Comparison of ENCODE assay signal across 14 cellular contexts in genomic region chr2:9256570-9257043, GRCh38. TPM values are rescaled to one million over a fixed set of nuclear protein-coding genes. Genes with fewer than 3 reads are reported as not detected.
DNase-seq lines count a peak whose midpoint lies in the region; ATAC-seq, FAIRE-seq and TF ChIP-seq lines count a peak whose summit lies in the region.
"Had no signal": no experiment of that assay in that cellular context is flagged by ENCODE, and none has a peak within 500 bp of the region (broad histone marks: within the 10 kb centered on the region; RNA-seq: fewer than 3 reads in every experiment).

No MANE protein-coding gene starts in this region.

- TF ChIP-seq RAD21 in K562 (CRISPR knock-in tag; conservative IDR thresholded peaks at IDR 0.05 in 1 of 2, IDR thresholded peaks at IDR 0.05 in 1 of 2) = peak in 1 of 2 experiments; percentile 54; a peak in 2 of 4 replicates

- no peak for TF ChIP-seq EP300 in K562 (IDR thresholded peaks at IDR 0.05; ENCODE audit: low read length)

- H3K79me2 ChIP-seq in K562 (ENCODE audit: control insufficient read depth, insufficient read depth, low read length) = no peaks in the 10 kb centered on the region

- WGBS in heart left ventricle, 4 donors = 34 to 45% (median 36%) methylated on average over 2 of the region's 2 CpGs
- 0% methylated on average over 2 of the region's 2 CpGs for WGBS in K562 (ENCODE audit: insufficient coverage, low coverage, missing lambda C conversion rate)
- WGBS in pancreas, 2 donors = 51 to 55% methylated on average over 2 of the region's 2 CpGs

- peak in 2 of 4 donors; percentile 13 to 27 for ATAC-seq in heart left ventricle
- no peak for ATAC-seq in left ventricle myocardium superior
- peak; percentile 52 for ATAC-seq in K562
- no peak for ATAC-seq in HG02571 (IDR thresholded peaks at IDR 0.05; ENCODE audit: unreplicated experiment)
- no peak for ATAC-seq in pancreas
- no peak for ATAC-seq in HG02938 (IDR thresholded peaks at IDR 0.05; ENCODE audit: unreplicated experiment)
- ATAC-seq: activated CD4-positive, CD25-positive, alpha-beta regulatory T cell treated with anti-CD3 and anti-CD28 coated beads, Interleukin-2, amount 50 U/mL, for 24 hours had no signal

- H3K4me2 ChIP-seq in K562 (ENCODE audit: insufficient read depth, low read length) = no peak overlapping the region

- FAIRE-seq in K562 (lab: Jason Lieb, UNC) (no peak), kidney (lab: Jason Lieb, UNC) (no peak), pancreas (lab: Jason Lieb, UNC) (no peak)

- no peak for TF ChIP-seq CTCF in heart left ventricle (IDR thresholded peaks at IDR 0.05)
- TF ChIP-seq CTCF in K562 (IDR thresholded peaks at IDR 0.05 in 2 of 3, conservative IDR thresholded peaks at IDR 0.05 in 1 of 3; ENCODE audit: insufficient read depth in 2 of 3, low read depth in 1 of 3, low read length in 3 of 3) = peak in 1 of 3 experiments; percentile 26; a peak in 2 of 6 replicates
- TF ChIP-seq CTCF in kidney (IDR thresholded peaks at IDR 0.05; ENCODE audit: borderline replicate concordance, extremely low read depth, insufficient read depth) = no peak
- TF ChIP-seq CTCF in vagina (IDR thresholded peaks at IDR 0.05) = no peak
- TF ChIP-seq CTCF in pancreas (IDR thresholded peaks at IDR 0.05) = no peak

- H3K4me3 ChIP-seq in heart left ventricle (peak overlapping the region in 3 of 12 donors; percentile 11 to 34 (median 13)), K562 (no peak overlapping the region), kidney (ENCODE audit: low read length in 2 of 2) (peak overlapping the region in 1 of 2 donors; percentile 12), vagina (no peak overlapping the region), pancreas (no peak overlapping the region)
- H3K4me3 ChIP-seq: skin epidermis had no signal

- peaks cover 10 to 75% (median 65%) of the 10 kb centered on the region in 12 donors for H3K4me1 ChIP-seq in heart left ventricle
- H3K4me1 ChIP-seq in K562 (replicated peaks in 1 of 2; ENCODE audit: control insufficient read depth in 2 of 2, insufficient read depth in 2 of 2, low read length in 2 of 2) = peaks cover 0 to 6% of the 10 kb centered on the region in 2 experiments; a peak in 1 of 5 replicates
- H3K4me1 ChIP-seq in kidney (ENCODE audit: control insufficient read depth in 1 of 2, insufficient read depth in 1 of 2, low read depth in 1 of 2, low read length in 2 of 2) = peaks cover 44 to 45% of the 10 kb centered on the region in 2 donors
- peaks cover 72% of the 10 kb centered on the region for H3K4me1 ChIP-seq in vagina
- H3K4me1 ChIP-seq in pancreas = peaks cover 0 to 5% (median 0%) of the 10 kb centered on the region in 3 donors

- no TSS peak for BruUV-seq in K562 (replicated peaks; lab: Mats Ljungman, UMichigan)

- peaks cover 10% of the 10 kb centered on the region; the same call in 1 of the 2 replicates for H4K20me1 ChIP-seq in K562 (replicated peaks; ENCODE audit: control insufficient read depth, insufficient read depth, low read length)

- no peaks in the 10 kb centered on the region for H3K36me3 ChIP-seq in heart left ventricle
- H3K36me3 ChIP-seq in K562 (ENCODE audit: control insufficient read depth, insufficient read depth, low read length) = no peaks in the 10 kb centered on the region
- H3K36me3 ChIP-seq in kidney (ENCODE audit: control insufficient read depth in 1 of 2, insufficient read depth in 2 of 2, low read length in 2 of 2) = no peaks in the 10 kb centered on the region
- H3K36me3 ChIP-seq in vagina = no peaks in the 10 kb centered on the region
- no peaks in the 10 kb centered on the region for H3K36me3 ChIP-seq in pancreas

- H3K9me1 ChIP-seq in K562 (ENCODE audit: control insufficient read depth, insufficient read depth, low read length) = no peaks in the 10 kb centered on the region

- peak in 1 of 5 donors; percentile 40 for DNase-seq in heart left ventricle
- DNase-seq in left ventricle myocardium superior = no peak
- DNase-seq in K562 (ENCODE audit: extremely low read depth in 1 of 4, low spot score in 3 of 4) = no peak
- no peak for DNase-seq in kidney
- DNase-seq in vagina (ENCODE audit: extremely low spot score in 2 of 2) = no peak
- DNase-seq in pancreas = no peak
- DNase-seq: activated naive CD4-positive, alpha-beta T cell treated with anti-CD3 and anti-CD28 coated beads for 36 hours; effector CD4-positive, alpha-beta T cell; OCI-M1 had no signal

- POLR2A ChIA-PET in K562 (lab: Yijun Ruan, JAX) = no interaction called here

- intact Hi-C loops in heart left ventricle (cut with DNase I) = loop anchor here in 3 of 10 donors (5.0 kb wide), 3 partner anchors 39 to 49 kb away; partner anchors contain the start of gene ASAP2 (in 1 of the 3)
- intact Hi-C loops in left ventricle myocardium superior (cut with micrococcal nuclease) = no loop called here
- intact Hi-C loops in K562 (cut with micrococcal nuclease) = loop anchor here (5.0 kb wide), 1 partner anchor 114 kb away; no protein-coding TSS in a partner anchor
- intact Hi-C loops in kidney (cut with DNase I) = no loop called here
- intact Hi-C loops in vagina (cut with DNase I) = loop anchor here (10.0 kb wide), 1 partner anchor 52 kb away; the partner anchor contains the start of gene ASAP2
- intact Hi-C loops in pancreas (cut with DNase I) = no loop called here

- H3K27me3 ChIP-seq in heart left ventricle = no peaks in the 10 kb centered on the region
- H3K27me3 ChIP-seq in K562 (ENCODE audit: control insufficient read depth in 2 of 2, insufficient read depth in 2 of 2, low read length in 2 of 2) = peaks cover 10 to 47% of the 10 kb centered on the region in 2 experiments; a peak in 3 of 5 replicates
- H3K27me3 ChIP-seq in vagina = no peaks in the 10 kb centered on the region
- H3K27me3 ChIP-seq in pancreas = no peaks in the 10 kb centered on the region

- no peak for TF ChIP-seq POLR2A in heart left ventricle (IDR thresholded peaks at IDR 0.05)
- no peak for TF ChIP-seq POLR2A in K562 (conservative IDR thresholded peaks at IDR 0.05)
- no peak for TF ChIP-seq POLR2A in vagina (IDR thresholded peaks at IDR 0.05)

- H2AFZ ChIP-seq in K562 (ENCODE audit: low read depth, low read length) = no peak overlapping the region

- in situ Hi-C loops in K562 (cut with MboI) = no loop called here

- peak overlapping the region in 8 of 12 donors; percentile 32 to 91 (median 74) for H3K27ac ChIP-seq in heart left ventricle
- no peak overlapping the region for H3K27ac ChIP-seq in K562 (ENCODE audit: extremely low read depth, low read depth, low read length)
- peak overlapping the region; percentile 41 to 54 for H3K27ac ChIP-seq in kidney (ENCODE audit: low read depth in 2 of 2, low read length in 2 of 2)
- H3K27ac ChIP-seq in vagina = peak overlapping the region; percentile 56
- H3K27ac ChIP-seq in pancreas = no peak overlapping the region

- CTCF ChIA-PET in K562 (lab: Yijun Ruan, JAX; ENCODE audit: low intra/inter-chr PET ratio) = interaction anchor here (0.7 kb wide), 1 partner anchor 113 kb away, joined by 3 read pairs; no protein-coding TSS in a partner anchor

- H3K9ac ChIP-seq in K562 (ENCODE audit: insufficient read depth in 1 of 2, low read depth in 2 of 2, low read length in 2 of 2) (peak overlapping the region in 1 of 2 experiments; percentile 74; a peak in 2 of 4 replicates), kidney (ENCODE audit: low read length in 2 of 2) (peak overlapping the region in 1 of 2 donors; percentile 42)

- H3K9me3 ChIP-seq in heart left ventricle (no peaks in the 10 kb centered on the region), K562 (replicated peaks; ENCODE audit: control insufficient read depth, insufficient read depth, low read depth, low read length) (no peaks in the 10 kb centered on the region), kidney (ENCODE audit: control insufficient read depth in 1 of 2, low read length in 2 of 2) (no peaks in the 10 kb centered on the region), vagina (no peaks in the 10 kb centered on the region), pancreas (no peaks in the 10 kb centered on the region)

TF ChIP-seq in K562, 482 proteins besides CTCF, POLR2A, EP300 and RAD21:
- TF ChIP-seq POLR3A (IDR thresholded peaks at IDR 0.05; ENCODE audit: borderline replicate concordance, extremely low read depth, insufficient read depth, insufficient read length) (no peak), NFIC (IDR thresholded peaks at IDR 0.05) (peak; percentile 29; the same call in 1 of the 2 replicates), TFAP4 (CRISPR knock-in tag; IDR thresholded peaks at IDR 0.05; ENCODE audit: borderline replicate concordance) (peak; percentile 61; the same call in 1 of the 2 replicates)

RNA-seq across cellular contexts. Expression of gene ASAP2, which starts 50.0 kb away (rescaled TPM):
- total RNA-seq in heart left ventricle = 10 to 100 TPM in 7 of 9 donors, 1 to 10 TPM in 2; 7.4 to 17.0 (median 12.9) TPM
- 1 to 10 TPM; 6.7 to 8.0 TPM for polyA plus RNA-seq in heart left ventricle
- 10.1 TPM for total RNA-seq in left ventricle myocardium superior
- total RNA-seq in K562 (2011; cell fraction: chromatin; rRNA removed; ENCODE audit: low replicate concordance) = 10.7 and 26.2 TPM in 2 replicates
- total RNA-seq in K562 (2011; cell fraction: nucleolus; rRNA removed) = 4.8 and 8.2 TPM in 2 replicates
- total RNA-seq in K562 (2011; cell fraction: nucleoplasm; rRNA removed) = 11.8 and 12.5 TPM in 2 replicates
- 2.1 and 2.3 TPM in 2 replicates for total RNA-seq in K562 (2014; rRNA removed)
- total RNA-seq in K562 (2014; rRNA removed; fragmentation: Illumina TruSeq; extraction: Trizol) = 3.0 and 3.1 TPM in 2 replicates
- total RNA-seq in K562 (2015; rRNA removed; fragmentation: Illumina TruSeq; extraction: Trizol) = 2.3 and 3.2 TPM in 2 replicates
- 4.3 and 5.5 TPM in 2 replicates for total RNA-seq in K562 (2021)
- 3.1 and 8.7 TPM in 2 replicates for polyA plus RNA-seq in K562 (2011; rRNA removed)
- 1.3 and 5.1 TPM in 2 replicates for polyA plus RNA-seq in K562 (2011; cell fraction: cytosol; rRNA removed)
- polyA plus RNA-seq in K562 (2011; cell fraction: nucleus; rRNA removed) = 5.7 and 20.6 TPM in 2 replicates
- polyA plus RNA-seq in K562 (2012) = 2.3 and 2.7 TPM in 2 replicates
- polyA plus RNA-seq in K562 (2014; fragmentation: Illumina TruSeq; extraction: Trizol) = 2.4 and 3.2 TPM in 2 replicates
- under 1 TPM; 0.06 to 0.07 TPM for polyA plus RNA-seq in K562 (2014; fragmentation: Nextera tagmentation; extraction: Ambion mirVana)
- polyA plus RNA-seq in K562 (2014; rRNA removed) = 2.2 and 3.3 TPM in 2 replicates
- 7.4 and 13.7 TPM in 2 replicates for polyA minus RNA-seq in K562 (2011; rRNA and poly(A)+ RNA removed)
- 2.7 and 4.9 TPM in 2 replicates for polyA minus RNA-seq in K562 (2011; cell fraction: cytosol; rRNA and poly(A)+ RNA removed)
- 3.9 and 19.9 TPM in 2 replicates for polyA minus RNA-seq in K562 (2011; cell fraction: nucleus; rRNA and poly(A)+ RNA removed)
- 54.8 TPM for total RNA-seq in kidney
- polyA plus RNA-seq in kidney (ENCODE audit: insufficient read depth, low read depth, low replicate concordance) = 26.2 TPM
- total RNA-seq in vagina = 36.3 TPM
- 10 to 100 TPM in 3 of 6 donors, 1 to 10 TPM in 3; 6.5 to 17.7 (median 8.8) TPM for total RNA-seq in pancreas
- 1 to 10 TPM; 5.8 to 6.6 TPM for polyA plus RNA-seq in pancreas
- total RNA-seq: B cell had no signal

Comparison
In these comparisons a context has a peak if more than half of its experiments do, and no peak if none do; other contexts are left out.
1. H3K27ac ChIP-seq: peak in heart left ventricle (8 of 12), kidney (2 of 2) and vagina (single experiment); none in K562 (single experiment) and pancreas (0 of 4).
2. intact Hi-C loops: an anchor here in K562 (5.0 kb wide) and vagina (10.0 kb wide); none called in left ventricle myocardium superior, kidney and pancreas.